Comparison of ENCODE assay signal across 29 cellular contexts in genomic region chrX:24271262-24271661, GRCh38.
"Had no signal": no experiment of that assay in that cellular context is flagged by ENCODE, and none has a peak within 500 bp of the region (broad histone marks: within the 10 kb centered on the region; RNA-seq: fewer than 3 reads in every experiment).

No MANE protein-coding gene starts in this region.

- H3K36me3 ChIP-seq: adrenal gland, ascending aorta, brain microvascular endothelial cell, breast epithelium, cardiac muscle cell had no signal

- H3K4me3 ChIP-seq: adrenal gland, ascending aorta, body of pancreas, breast epithelium, cardiac muscle cell had no signal

- H3K4me1 ChIP-seq: adrenal gland, ascending aorta, body of pancreas, breast epithelium had no signal

- H3K27ac ChIP-seq: adrenal gland, ascending aorta, body of pancreas, brain microvascular endothelial cell, breast epithelium, cardiac muscle cell had no signal

- H3K9me3 ChIP-seq: adrenal gland, ascending aorta, body of pancreas, breast epithelium had no signal

- DNase-seq: activated effector memory CD4-positive, alpha-beta T cell treated with anti-CD3 and anti-CD28 coated beads, Interleukin-2, amount 50 U/mL, for 16 hours; activated effector memory CD4-positive, alpha-beta T cell treated with Interleukin-2 at 50 U/mL for 16 hours; activated gamma-delta T cell; activated gamma-delta T cell treated with Interleukin-2 at 50 U/mL for 16 hours; activated naive CD4-positive, alpha-beta T cell; activated naive CD4-positive, alpha-beta T cell treated with anti-CD3 and anti-CD28 coated beads for 36 hours; activated naive CD4-positive, alpha-beta T cell treated with anti-CD3 and anti-CD28 coated beads, Interleukin-2, amount 10 ng/mL, durations not matched to agents 7 days and 5 days; activated naive CD4-positive, alpha-beta T cell treated with anti-CD3 and anti-CD28 coated beads, Interleukin-2, amount 50 U/mL, for 16 hours; activated naive CD4-positive, alpha-beta T cell treated with Interleukin-2 at 50 U/mL for 16 hours; activated naive CD8-positive, alpha-beta T cell treated with anti-CD3 and anti-CD28 coated beads for 36 hours; activated naive CD8-positive, alpha-beta T cell treated with anti-CD3 and anti-CD28 coated beads, Interleukin-2, amount 10 ng/mL, durations not matched to agents 7 days and 5 days; activated naive CD8-positive, alpha-beta T cell treated with anti-CD3 and anti-CD28 coated beads, Interleukin-2, amount 50 U/mL, for 24 hours; activated T-cell treated with anti-CD3 and anti-CD28 coated beads, Interleukin-2, amount 50 U/mL, for 24 hours; activated T-cell treated with anti-CD3 and anti-CD28 coated beads, Interleukin-2, amount 50 U/mL, for 4 hours; activated T-cell treated with anti-CD3 and anti-CD28 coated beads, Interleukin-2, amount 50 U/mL, for 48 hours; activated T-cell treated with anti-CD3 and anti-CD28 coated beads, Interleukin-2, amount 50 U/mL, for 72 hours; adrenal gland; amniotic stem cell; amygdala; anterior cingulate cortex; aorta; body of pancreas; brain microvascular endothelial cell; caudate nucleus; central memory CD4-positive, alpha-beta T cell; cerebellar nuclear complex had no signal
